Comparison of ENCODE assay signal across 25 cellular contexts in the genomic region with DNA sequence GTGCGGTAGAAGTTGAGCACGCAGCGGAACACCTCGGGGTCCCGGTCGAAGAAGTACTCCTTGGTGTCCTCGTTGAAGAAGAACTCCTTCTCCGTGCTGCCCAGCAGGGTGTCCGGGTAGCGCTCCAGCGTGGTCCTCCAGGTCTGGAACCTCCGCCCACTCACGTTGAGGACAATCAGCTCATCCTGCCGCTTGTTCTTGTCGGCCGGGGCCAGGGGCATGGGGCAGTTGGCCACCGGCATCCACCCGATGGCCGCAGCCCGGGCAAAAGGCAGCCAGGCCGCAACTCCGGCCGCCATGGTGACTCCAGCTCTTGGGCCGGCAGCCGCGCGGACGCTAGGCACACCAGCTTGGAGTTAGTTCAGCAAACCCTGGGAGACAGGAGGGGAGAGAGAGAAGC.
"Had no signal": no experiment of that assay in that cellular context is flagged by ENCODE, and none has a peak within 500 bp of the region (broad histone marks: within the 10 kb centered on the region; RNA-seq: fewer than 3 reads in every experiment).

No MANE protein-coding gene starts in this region.

- H3K4me3 ChIP-seq: stomach, suprapubic skin, testis, thoracic aorta, thyroid gland, tibial artery, tibial nerve, transverse colon, upper lobe of left lung, upper lobe of right lung, uterus, vagina had no signal

- DNase-seq: stimulated activated CD4-positive, alpha-beta T cell treated with anti-CD3 and anti-CD28 coated beads, Interleukin-2, amount 100 ng/mL, for 24 hours; stimulated activated CD4-positive, alpha-beta T cell treated with anti-CD3 and anti-CD28 coated beads, Interleukin-2, amount 100 ng/mL, for 48 hours; stimulated activated CD4-positive, alpha-beta T cell treated with anti-CD3 and anti-CD28 coated beads, Interleukin-4, amount 100 ng/mL, for 1 hour; stimulated activated CD4-positive, alpha-beta T cell treated with anti-CD3 and anti-CD28 coated beads, Interleukin-4, amount 100 ng/mL, for 24 hours; stimulated activated CD4-positive, alpha-beta T cell treated with anti-CD3 and anti-CD28 coated beads, Interleukin-4, amount 100 ng/mL, for 4 hours; stimulated activated CD8-positive, alpha-beta memory T cell treated with anti-CD3 and anti-CD28 coated beads, Interleukin-4, amount 100 ng/mL, for 48 hours; stimulated activated naive B cell treated with anti-CD40 and anti-IgM and Interleukin-4, amounts not matched to agents 10 μg/mL and 1 μg/mL and 100 μg/mL, for 72 hours; stimulated activated naive CD4-positive, alpha-beta T cell; stimulated activated naive CD4-positive, alpha-beta T cell treated with Interleukin-2 at 50 U/mL for 16 hours; stimulated activated naive CD8-positive, alpha-beta T cell treated with anti-CD3 and anti-CD28 coated beads, Interleukin-15, amount 100 ng/mL, for 72 hours; stimulated activated naive CD8-positive, alpha-beta T cell treated with anti-CD3 and anti-CD28 coated beads, Interleukin-15, Interleukin-2, amounts not matched to agents 100 U/mL and 50 U/mL, for 24 hours; stomach; testis; thyroid gland; tibial artery; transverse colon; upper lobe of right lung; uterus had no signal

- H3K27ac ChIP-seq: stomach, suprapubic skin, testis, thoracic aorta, thyroid gland, tibial artery, tibial nerve, transverse colon, upper lobe of left lung, upper lobe of right lung, uterus, vagina had no signal

- H3K36me3 ChIP-seq: thoracic aorta, thyroid gland, transverse colon, upper lobe of left lung, upper lobe of right lung, uterus, vagina had no signal

- H3K4me1 ChIP-seq: suprapubic skin, testis, thyroid gland, tibial nerve, transverse colon, upper lobe of left lung, upper lobe of right lung, uterus, vagina had no signal

- H3K27me3 ChIP-seq: suprapubic skin, testis, thyroid gland, tibial artery, tibial nerve, upper lobe of left lung, upper lobe of right lung, uterus, vagina had no signal

- ATAC-seq: stimulated activated effector memory CD8-positive, alpha-beta T cell treated with anti-CD3 and anti-CD28 coated beads, Interleukin-12 subunit alpha, Interleukin-12 subunit beta, amount 100 ng/mL, for 72 hours; stimulated activated memory B cell treated with anti-CD40 and anti-IgM and Interleukin-4, amounts not matched to agents 10 μg/mL and 1 μg/mL and 100 μg/mL, for 72 hours; stimulated activated naive B cell treated with anti-CD40 and anti-IgM and Interleukin-4, amounts not matched to agents 10 μg/mL and 1 μg/mL and 100 μg/mL, for 72 hours; stimulated activated naive CD8-positive, alpha-beta T cell treated with anti-CD3 and anti-CD28 coated beads, Interleukin-15, amount 100 ng/mL, for 72 hours; stimulated activated naive CD8-positive, alpha-beta T cell treated with anti-CD3 and anti-CD28 coated beads, Interleukin-15, Interleukin-2, amounts not matched to agents 100 U/mL and 50 U/mL, for 24 hours; upper lobe of right lung had no signal

- H3K9me3 ChIP-seq: stomach, suprapubic skin, testis, thoracic aorta, thyroid gland, tibial artery, tibial nerve, transverse colon, upper lobe of left lung, upper lobe of right lung, uterus, vagina had no signal
